8 cellular contexts compared by ENCODE assay signal in the genomic region with DNA sequence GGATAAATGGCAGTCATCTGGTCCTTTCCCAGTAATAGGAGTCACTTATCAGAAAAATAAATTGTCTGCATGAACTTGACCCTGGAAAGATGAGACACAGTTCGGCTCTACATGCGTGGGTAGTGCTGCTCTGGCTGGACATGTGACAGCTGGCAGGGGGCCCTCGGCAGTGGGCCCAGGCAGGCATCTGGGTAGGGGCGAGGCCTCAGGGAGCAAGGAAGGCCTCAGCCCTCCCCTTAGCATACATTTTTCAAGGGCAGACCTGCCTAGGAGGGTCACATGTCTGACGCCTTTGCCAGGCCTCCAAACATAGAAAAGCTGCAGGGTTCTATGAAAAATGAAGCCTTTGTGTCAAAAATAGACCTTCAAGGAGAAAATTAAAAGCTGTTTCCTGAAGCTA. TPM values are rescaled to one million over a fixed set of nuclear protein-coding genes. Genes with fewer than 3 reads are reported as not detected.
DNase-seq lines count a peak whose midpoint lies in the region; ATAC-seq and TF ChIP-seq lines count a peak whose summit lies in the region.
"Had no signal": no experiment of that assay in that cellular context is flagged by ENCODE, and none has a peak within 500 bp of the region (broad histone marks: within the 10 kb centered on the region; RNA-seq: fewer than 3 reads in every experiment).

No MANE protein-coding gene starts in this region.

- H3K27ac ChIP-seq in upper lobe of right lung = peak overlapping the region; percentile 51

- no peaks in the 10 kb centered on the region for H3K27me3 Mint-ChIP-seq in activated T-helper 1 cell treated with anti-CD3 and anti-CD28 coated beads, Interleukin-12 subunit alpha, Interleukin-12 subunit beta, Interleukin-2, Interleukin-4 antibody, amounts not matched to agents 30 ng/mL and 10 ng/mL and 1 ng/mL, durations not matched to agents 14 hours and 24 hours and 36 hours (ENCODE audit: insufficient read depth)
- H3K27me3 Mint-ChIP-seq: dendritic cell treated with granulocyte-macrophage colony-stimulating factor and Interleukin-4, amounts not matched to agents 40 ng/mL and 50 ng/mL, for 4 days had no signal

- H3K36me3 Mint-ChIP-seq in activated T-helper 1 cell treated with anti-CD3 and anti-CD28 coated beads, Interleukin-12 subunit alpha, Interleukin-12 subunit beta, Interleukin-2, Interleukin-4 antibody, amounts not matched to agents 30 ng/mL and 10 ng/mL and 1 ng/mL, durations not matched to agents 14 hours and 24 hours and 36 hours (ENCODE audit: low read depth) = no peaks in the 10 kb centered on the region

- no peak overlapping the region for H3K4me3 ChIP-seq in upper lobe of right lung

- intact Hi-C loops in upper lobe of right lung (cut with DNase I) = no loop called here
- intact Hi-C loops in activated T-helper 1 cell treated with anti-CD3 and anti-CD28 coated beads, Interleukin-12 subunit alpha, Interleukin-12 subunit beta, Interleukin-2, Interleukin-4 antibody, amounts not matched to agents 30 ng/mL and 10 ng/mL and 1 ng/mL, durations not matched to agents 14 hours and 24 hours and 36 hours (cut with micrococcal nuclease) = no loop called here

- H3K4me1 Mint-ChIP-seq in activated T-helper 1 cell treated with anti-CD3 and anti-CD28 coated beads, Interleukin-12 subunit alpha, Interleukin-12 subunit beta, Interleukin-2, Interleukin-4 antibody, amounts not matched to agents 30 ng/mL and 10 ng/mL and 1 ng/mL, durations not matched to agents 14 hours and 24 hours and 36 hours (ENCODE audit: low read depth) = no peaks in the 10 kb centered on the region

- H3K9me3 ChIP-seq in upper lobe of right lung = no peaks in the 10 kb centered on the region

- H3K27ac Mint-ChIP-seq in activated T-helper 1 cell treated with anti-CD3 and anti-CD28 coated beads, Interleukin-12 subunit alpha, Interleukin-12 subunit beta, Interleukin-2, Interleukin-4 antibody, amounts not matched to agents 30 ng/mL and 10 ng/mL and 1 ng/mL, durations not matched to agents 14 hours and 24 hours and 36 hours = no peak overlapping the region
- H3K27ac Mint-ChIP-seq: dendritic cell treated with granulocyte-macrophage colony-stimulating factor and Interleukin-4, amounts not matched to agents 40 ng/mL and 50 ng/mL, for 4 days had no signal

- peak; percentile 81 for ATAC-seq in upper lobe of right lung

- no peak for TF ChIP-seq CTCF in upper lobe of right lung (IDR thresholded peaks at IDR 0.05)

- H3K4me3 Mint-ChIP-seq in activated T-helper 1 cell treated with anti-CD3 and anti-CD28 coated beads, Interleukin-12 subunit alpha, Interleukin-12 subunit beta, Interleukin-2, Interleukin-4 antibody, amounts not matched to agents 30 ng/mL and 10 ng/mL and 1 ng/mL, durations not matched to agents 14 hours and 24 hours and 36 hours = no peak overlapping the region
- H3K4me3 Mint-ChIP-seq: dendritic cell treated with granulocyte-macrophage colony-stimulating factor and Interleukin-4, amounts not matched to agents 40 ng/mL and 50 ng/mL, for 4 days had no signal

- no peaks in the 10 kb centered on the region for H3K27me3 ChIP-seq in upper lobe of right lung

- H3K36me3 ChIP-seq in upper lobe of right lung = no peaks in the 10 kb centered on the region

- no peaks in the 10 kb centered on the region for H3K9me3 Mint-ChIP-seq in activated T-helper 1 cell treated with anti-CD3 and anti-CD28 coated beads, Interleukin-12 subunit alpha, Interleukin-12 subunit beta, Interleukin-2, Interleukin-4 antibody, amounts not matched to agents 30 ng/mL and 10 ng/mL and 1 ng/mL, durations not matched to agents 14 hours and 24 hours and 36 hours
- H3K9me3 Mint-ChIP-seq: dendritic cell treated with granulocyte-macrophage colony-stimulating factor and Interleukin-4, amounts not matched to agents 40 ng/mL and 50 ng/mL, for 4 days had no signal

- peaks cover 7% of the 10 kb centered on the region for H3K4me1 ChIP-seq in upper lobe of right lung

- DNase-seq in NCI-H446 (lab: John Stamatoyannopoulos, UW) (peak; percentile 86 to 94), dermis blood vessel endothelial cell (peak; percentile 25), lung microvascular endothelial cell (ENCODE audit: low read depth in 2 of 2) (peak; percentile 38 to 64), upper lobe of right lung (peak; percentile 74), T-helper 9 cell (no peak), GF-D8 (lab: John Stamatoyannopoulos, UW) (no peak)
- DNase-seq in activated T-helper 1 cell treated with anti-CD3 and anti-CD28 coated beads, Interleukin-12 subunit alpha, Interleukin-12 subunit beta, Interleukin-2, Interleukin-4 antibody, amounts not matched to agents 30 ng/mL and 10 ng/mL and 1 ng/mL, durations not matched to agents 14 hours and 24 hours and 36 hours (ENCODE audit: low spot score) = no peak

RNA-seq across cellular contexts. Expression of a gene that starts 12.8 kb away (rescaled TPM):
- total RNA-seq in dermis blood vessel endothelial cell (50.9 and 62.0 TPM in 2 replicates), lung microvascular endothelial cell (32.0 and 48.8 TPM in 2 replicates), upper lobe of right lung (101 TPM)
- total RNA-seq in activated T-helper 1 cell treated with anti-CD3 and anti-CD28 coated beads, Interleukin-12 subunit alpha, Interleukin-12 subunit beta, Interleukin-2, Interleukin-4 antibody, amounts not matched to agents 30 ng/mL and 10 ng/mL and 1 ng/mL, durations not matched to agents 14 hours and 24 hours and 36 hours = 62.7 and 64.4 TPM in 2 replicates

RNA-seq across cellular contexts. Expression of a gene that starts 47.9 kb away (rescaled TPM):
- total RNA-seq in dermis blood vessel endothelial cell = 37.8 and 45.0 TPM in 2 replicates
- 57.3 and 59.9 TPM in 2 replicates for total RNA-seq in lung microvascular endothelial cell
- total RNA-seq in upper lobe of right lung = 53.5 TPM
- 163 and 185 TPM in 2 replicates for total RNA-seq in activated T-helper 1 cell treated with anti-CD3 and anti-CD28 coated beads, Interleukin-12 subunit alpha, Interleukin-12 subunit beta, Interleukin-2, Interleukin-4 antibody, amounts not matched to agents 30 ng/mL and 10 ng/mL and 1 ng/mL, durations not matched to agents 14 hours and 24 hours and 36 hours

Comparison
In these comparisons a context has a peak if more than half of its experiments do, and no peak if none do; other contexts are left out.
1. DNase-seq: peak in NCI-H446 (2 of 2), dermis blood vessel endothelial cell (single experiment), lung microvascular endothelial cell (2 of 2) and upper lobe of right lung (single experiment); none in activated T-helper 1 cell treated with anti-CD3 and anti-CD28 coated beads, Interleukin-12 subunit alpha, Interleukin-12 subunit beta, Interleukin-2, Interleukin-4 antibody, amounts not matched to agents 30 ng/mL and 10 ng/mL and 1 ng/mL, durations not matched to agents 14 hours and 24 hours and 36 hours (single experiment), T-helper 9 cell (single experiment) and GF-D8 (single experiment).